2 cellular contexts compared by ENCODE assay signal in genomic region chr4:40053161-40053560, GRCh38.
TF ChIP-seq lines count a peak whose summit lies in the region.

No MANE protein-coding gene starts in this region.

TF ChIP-seq in IMR-90, 13 proteins besides CTCF, POLR2A, EP300 and RAD21:
- no peak for TF ChIP-seq RCOR1 (IDR thresholded peaks at IDR 0.05; ENCODE audit: insufficient replicate concordance, low read length)
- TF ChIP-seq MAFK (IDR thresholded peaks at IDR 0.05; ENCODE audit: low read depth, low read length): peak; percentile 91
- TF ChIP-seq SMC3 (IDR thresholded peaks at IDR 0.05; ENCODE audit: low read depth, low read length): no peak

TF ChIP-seq in H1, 55 proteins besides CTCF, POLR2A, EP300 and RAD21:
- TF ChIP-seq MAFK (IDR thresholded peaks at IDR 0.05; ENCODE audit: low read depth, low read length) (peak; percentile 47; the same call in 1 of the 2 replicates), CREB1 (IDR thresholded peaks at IDR 0.05) (no peak)
